19 cellular contexts compared by ENCODE assay signal in genomic region chr21:35350965-35351364, GRCh38.
DNase-seq lines count a peak whose midpoint lies in the region; ATAC-seq and TF ChIP-seq lines count a peak whose summit lies in the region.
"Had no signal": no experiment of that assay in that cellular context is flagged by ENCODE, and none has a peak within 500 bp of the region (broad histone marks: within the 10 kb centered on the region; RNA-seq: fewer than 3 reads in every experiment).

No MANE protein-coding gene starts in this region.

- no peak overlapping the region for H3K4me3 Mint-ChIP-seq in activated naive CD4-positive, alpha-beta T cell treated with anti-CD3 and anti-CD28 coated beads for 36 hours
- H3K4me3 Mint-ChIP-seq in stimulated activated memory B cell treated with anti-CD40 and anti-IgM and Interleukin-4, amounts not matched to agents 10 μg/mL and 1 μg/mL and 100 μg/mL, for 72 hours: no peak overlapping the region
- no peak overlapping the region for H3K4me3 Mint-ChIP-seq in immature natural killer cell
- H3K4me3 Mint-ChIP-seq: central memory CD8-positive, alpha-beta T cell had no signal

- CTCF ChIA-PET in activated naive CD4-positive, alpha-beta T cell treated with anti-CD3 and anti-CD28 coated beads for 36 hours (lab: Charles Lee): interaction anchor here (0.9 to 1.0 kb wide), 2 partner anchors 12 to 15 kb away, joined by 3 read pairs; no protein-coding TSS in a partner anchor

- no peak for TF ChIP-seq EP300 in suprapubic skin (IDR thresholded peaks at IDR 0.05)

- peaks cover 4% of the 10 kb centered on the region for H3K27me3 Mint-ChIP-seq in activated naive CD4-positive, alpha-beta T cell treated with anti-CD3 and anti-CD28 coated beads for 36 hours (ENCODE audit: low read depth)
- H3K27me3 Mint-ChIP-seq in stimulated activated memory B cell treated with anti-CD40 and anti-IgM and Interleukin-4, amounts not matched to agents 10 μg/mL and 1 μg/mL and 100 μg/mL, for 72 hours: no peaks in the 10 kb centered on the region
- H3K27me3 Mint-ChIP-seq in immature natural killer cell (ENCODE audit: low read depth in 3 of 3): peaks cover 5 to 10% (median 9%) of the 10 kb centered on the region in 3 donors

- DNase-seq in activated naive CD4-positive, alpha-beta T cell treated with anti-CD3 and anti-CD28 coated beads for 36 hours: no peak
- no peak for DNase-seq in activated naive CD4-positive, alpha-beta T cell treated with Interleukin-2 at 50 U/mL for 16 hours
- peak; percentile 22 for DNase-seq in M059J (ENCODE audit: low read depth)
- DNase-seq in fibroblast of mammary gland (ENCODE audit: low read depth): peak; percentile 36
- DNase-seq in immature natural killer cell: no peak
- no peak for DNase-seq in suprapubic skin (ENCODE audit: low spot score in 2 of 2)
- no peak for DNase-seq in NCI-H2081 (lab: John Stamatoyannopoulos, UW)
- DNase-seq: activated CD4-positive, alpha-beta T cell treated with anti-CD3 and anti-CD28 coated beads for 4 hours; effector CD8-positive, alpha-beta T cell; Karpas-422; left ventricle myocardium superior; NCI-H69; stimulated activated CD4-positive, alpha-beta T cell treated with anti-CD3 and anti-CD28 coated beads, Interleukin-15, amount 100 ng/mL, for 24 hours had no signal

- H3K9me3 ChIP-seq in suprapubic skin: no peaks in the 10 kb centered on the region
- H3K9me3 ChIP-seq: esophagus muscularis mucosa, right atrium auricular region, tibial nerve had no signal

- peak overlapping the region; percentile 35 for H3K27ac Mint-ChIP-seq in activated naive CD4-positive, alpha-beta T cell treated with anti-CD3 and anti-CD28 coated beads for 36 hours
- peak overlapping the region; percentile 65 for H3K27ac Mint-ChIP-seq in stimulated activated memory B cell treated with anti-CD40 and anti-IgM and Interleukin-4, amounts not matched to agents 10 μg/mL and 1 μg/mL and 100 μg/mL, for 72 hours
- H3K27ac Mint-ChIP-seq in immature natural killer cell: no peak overlapping the region

- no peaks in the 10 kb centered on the region for H3K27me3 ChIP-seq in suprapubic skin
- H3K27me3 ChIP-seq: right atrium auricular region, tibial nerve had no signal

- H3K4me3 ChIP-seq in fibroblast of mammary gland (ENCODE audit: control insufficient read depth, low read depth, low read length) (no peak overlapping the region), suprapubic skin (no peak overlapping the region)
- H3K4me3 ChIP-seq: esophagus muscularis mucosa, right atrium auricular region, tibial nerve had no signal

- intact Hi-C loops in activated naive CD4-positive, alpha-beta T cell treated with anti-CD3 and anti-CD28 coated beads for 36 hours (cut with micrococcal nuclease): loop anchor here (1.0 kb wide), 1 partner anchor 8 kb away; no protein-coding TSS in a partner anchor

- H3K36me3 Mint-ChIP-seq in activated naive CD4-positive, alpha-beta T cell treated with anti-CD3 and anti-CD28 coated beads for 36 hours (ENCODE audit: low read depth): no peaks in the 10 kb centered on the region
- H3K36me3 Mint-ChIP-seq in stimulated activated memory B cell treated with anti-CD40 and anti-IgM and Interleukin-4, amounts not matched to agents 10 μg/mL and 1 μg/mL and 100 μg/mL, for 72 hours: no peaks in the 10 kb centered on the region
- peaks cover 0 to 3% (median 0%) of the 10 kb centered on the region in 3 donors for H3K36me3 Mint-ChIP-seq in immature natural killer cell

- TF ChIP-seq CTCF in fibroblast of mammary gland (conservative IDR thresholded peaks at IDR 0.05; ENCODE audit: control insufficient read depth, insufficient read depth, low read depth, low read length) (no peak), suprapubic skin (IDR thresholded peaks at IDR 0.05) (no peak)

- H3K27ac ChIP-seq in suprapubic skin: no peak overlapping the region
- H3K27ac ChIP-seq: esophagus muscularis mucosa, tibial nerve had no signal

- no peaks in the 10 kb centered on the region for H3K9me3 Mint-ChIP-seq in activated naive CD4-positive, alpha-beta T cell treated with anti-CD3 and anti-CD28 coated beads for 36 hours
- no peaks in the 10 kb centered on the region for H3K9me3 Mint-ChIP-seq in stimulated activated memory B cell treated with anti-CD40 and anti-IgM and Interleukin-4, amounts not matched to agents 10 μg/mL and 1 μg/mL and 100 μg/mL, for 72 hours
- H3K9me3 Mint-ChIP-seq in immature natural killer cell: no peaks in the 10 kb centered on the region
- H3K9me3 Mint-ChIP-seq: central memory CD8-positive, alpha-beta T cell had no signal

- TF ChIP-seq POLR2A in suprapubic skin (IDR thresholded peaks at IDR 0.05): no peak

- H3K36me3 ChIP-seq in suprapubic skin: no peaks in the 10 kb centered on the region
- H3K36me3 ChIP-seq: esophagus muscularis mucosa, right atrium auricular region, tibial nerve had no signal

- peaks cover 9% of the 10 kb centered on the region for H3K4me1 ChIP-seq in suprapubic skin
- H3K4me1 ChIP-seq: esophagus muscularis mucosa, right atrium auricular region, tibial nerve had no signal

- ATAC-seq in stimulated activated memory B cell treated with anti-CD40 and anti-IgM and Interleukin-4, amounts not matched to agents 10 μg/mL and 1 μg/mL and 100 μg/mL, for 72 hours: peak; percentile 60
- ATAC-seq: left ventricle myocardium superior, Right ventricle myocardium inferior had no signal

- WGBS in suprapubic skin: 73% methylated on average over 2 of the region's 2 CpGs

- H3K4me1 Mint-ChIP-seq in activated naive CD4-positive, alpha-beta T cell treated with anti-CD3 and anti-CD28 coated beads for 36 hours (ENCODE audit: low read depth): peaks cover 25% of the 10 kb centered on the region
- H3K4me1 Mint-ChIP-seq in stimulated activated memory B cell treated with anti-CD40 and anti-IgM and Interleukin-4, amounts not matched to agents 10 μg/mL and 1 μg/mL and 100 μg/mL, for 72 hours: peaks cover 8% of the 10 kb centered on the region
- H3K4me1 Mint-ChIP-seq in immature natural killer cell: no peaks in the 10 kb centered on the region
- H3K4me1 Mint-ChIP-seq: central memory CD8-positive, alpha-beta T cell had no signal

Comparison
In these comparisons a context has a peak if more than half of its experiments do, and no peak if none do; other contexts are left out.
1. DNase-seq: peak in M059J (single experiment) and fibroblast of mammary gland (single experiment); none in activated naive CD4-positive, alpha-beta T cell treated with anti-CD3 and anti-CD28 coated beads for 36 hours (single experiment), activated naive CD4-positive, alpha-beta T cell treated with Interleukin-2 at 50 U/mL for 16 hours (single experiment), immature natural killer cell (0 of 3), suprapubic skin (0 of 2) and NCI-H2081 (0 of 2).
2. H3K27ac Mint-ChIP-seq: peak in activated naive CD4-positive, alpha-beta T cell treated with anti-CD3 and anti-CD28 coated beads for 36 hours (single experiment) and stimulated activated memory B cell treated with anti-CD40 and anti-IgM and Interleukin-4, amounts not matched to agents 10 μg/mL and 1 μg/mL and 100 μg/mL, for 72 hours (single experiment); none in immature natural killer cell (0 of 6).